ENCODE assay signal across 9 cellular contexts in genomic region chr18:12317664-12318333, GRCh38. TPM values are rescaled to one million over a fixed set of nuclear protein-coding genes. Genes with fewer than 3 reads are reported as not detected.
DNase-seq lines count a peak whose midpoint lies in the region; ATAC-seq and TF ChIP-seq lines count a peak whose summit lies in the region.
"Had no signal": no experiment of that assay in that cellular context is flagged by ENCODE, and none has a peak within 500 bp of the region (broad histone marks: within the 10 kb centered on the region; RNA-seq: fewer than 3 reads in every experiment).

No MANE protein-coding gene starts in this region.

- ATAC-seq in HG02642 (IDR thresholded peaks at IDR 0.05; ENCODE audit: poor library complexity, unreplicated experiment), result peak; percentile 15
- ATAC-seq in heart right ventricle, result peak; percentile 40 to 87 (median 68)
- ATAC-seq in GM21737 (IDR thresholded peaks at IDR 0.05; ENCODE audit: unreplicated experiment), result no peak

- no peak overlapping the region for H3K4me3 Mint-ChIP-seq in activated CD4-positive, alpha-beta T cell treated with anti-CD3 and anti-CD28 coated beads, Interleukin-2, amount 10 ng/mL, durations not matched to agents 7 days and 5 days

- H3K9me3 ChIP-seq in adipocyte (ENCODE audit: control insufficient read depth, low read length) (no peaks in the 10 kb centered on the region), heart right ventricle (no peaks in the 10 kb centered on the region), smooth muscle cell (replicated peaks; ENCODE audit: low read depth) (no peaks in the 10 kb centered on the region)

- TF ChIP-seq CTCF in heart right ventricle (IDR thresholded peaks at IDR 0.05), result no peak
- no peak for TF ChIP-seq CTCF in smooth muscle cell (IDR thresholded peaks at IDR 0.05; ENCODE audit: borderline replicate concordance, insufficient read depth, poor library complexity, severe bottlenecking)

- peaks cover 2% of the 10 kb centered on the region for H3K9me3 Mint-ChIP-seq in activated CD4-positive, alpha-beta T cell treated with anti-CD3 and anti-CD28 coated beads, Interleukin-2, amount 10 ng/mL, durations not matched to agents 7 days and 5 days

- POLR2A ChIA-PET in activated CD4-positive, alpha-beta T cell treated with anti-CD3 and anti-CD28 coated beads, Interleukin-2, amount 10 ng/mL, durations not matched to agents 7 days and 5 days (lab: Charles Lee), result no interaction called here

- WGBS in heart right ventricle, 2 donors, result 24 to 36% methylated on average over 6 of the region's 6 CpGs
- WGBS in smooth muscle cell (ENCODE audit: low lambda C conversion rate), result 88% methylated on average over 6 of the region's 6 CpGs

- H3K9ac ChIP-seq in adipocyte (ENCODE audit: low read length) (peak overlapping the region; percentile 56), smooth muscle cell (ENCODE audit: low read depth) (no peak overlapping the region)

- H3K79me2 ChIP-seq in smooth muscle cell (ENCODE audit: low read depth), result peaks cover 97% of the 10 kb centered on the region

- DNase-seq in adipocyte (ENCODE audit: low read depth), result peak; percentile 19
- no peak for DNase-seq in heart right ventricle
- DNase-seq in smooth muscle cell (lab: John Stamatoyannopoulos, UW; ENCODE audit: unreplicated experiment), result no peak
- DNase-seq in amygdala (lab: John Stamatoyannopoulos, UW), result no peak
- DNase-seq in activated CD4-positive, alpha-beta T cell treated with anti-CD3 and anti-CD28 coated beads, Interleukin-2, amount 10 ng/mL, durations not matched to agents 7 days and 5 days, result no peak
- no peak for DNase-seq in NCI-H1436 treated with DMSO at 0.1 percent for 48 hours (lab: John Stamatoyannopoulos, UW)
- DNase-seq: stimulated activated CD4-positive, alpha-beta T cell treated with anti-CD3 and anti-CD28 coated beads, Interleukin-4, amount 100 ng/mL, for 1 hour had no signal

- H4K20me1 ChIP-seq in smooth muscle cell (ENCODE audit: low read depth), result peaks cover 97% of the 10 kb centered on the region

- H3K4me2 ChIP-seq in smooth muscle cell, result no peak overlapping the region

- H3K36me3 ChIP-seq in adipocyte (ENCODE audit: control insufficient read depth, insufficient read depth, low read length, severe bottlenecking), result peaks cover 91% of the 10 kb centered on the region
- peaks cover 0 to 93% (median 18%) of the 10 kb centered on the region in 9 donors for H3K36me3 ChIP-seq in heart right ventricle
- peaks cover 24% of the 10 kb centered on the region for H3K36me3 ChIP-seq in smooth muscle cell (ENCODE audit: low read depth)

- intact Hi-C loops in heart right ventricle (cut with DNase I), result loop anchor here in 1 of 10 donors (10.0 kb wide), 1 partner anchor 57 kb away; the partner anchor contains the start of gene AFG3L2

- no peaks in the 10 kb centered on the region for H3K27me3 ChIP-seq in adipocyte (replicated peaks; ENCODE audit: control insufficient read depth, insufficient read depth, low read length)
- no peaks in the 10 kb centered on the region for H3K27me3 ChIP-seq in heart right ventricle
- H3K27me3 ChIP-seq in smooth muscle cell (ENCODE audit: low read depth), result no peaks in the 10 kb centered on the region

- CTCF ChIA-PET in activated CD4-positive, alpha-beta T cell treated with anti-CD3 and anti-CD28 coated beads, Interleukin-2, amount 10 ng/mL, durations not matched to agents 7 days and 5 days (lab: Charles Lee), result interaction anchor here (0.7 to 1.1 kb wide), 3 partner anchors 9 to 145 kb away, joined by 3 to 4 read pairs (median 3); no protein-coding TSS in a partner anchor

- H3K36me3 Mint-ChIP-seq in activated CD4-positive, alpha-beta T cell treated with anti-CD3 and anti-CD28 coated beads, Interleukin-2, amount 10 ng/mL, durations not matched to agents 7 days and 5 days (ENCODE audit: low read depth), result peaks cover 2% of the 10 kb centered on the region

- peak overlapping the region; percentile 35 for H3K4me3 ChIP-seq in adipocyte (ENCODE audit: low read length)
- H3K4me3 ChIP-seq in heart right ventricle, result no peak overlapping the region
- no peak overlapping the region for H3K4me3 ChIP-seq in smooth muscle cell

- H2AFZ ChIP-seq in smooth muscle cell (ENCODE audit: low read depth), result no peak overlapping the region

- H3K4me1 ChIP-seq in adipocyte (ENCODE audit: control insufficient read depth, insufficient read depth, low read length), result peaks cover 60% of the 10 kb centered on the region
- H3K4me1 ChIP-seq in heart right ventricle, result peaks cover 14 to 85% (median 55%) of the 10 kb centered on the region in 9 donors
- no peaks in the 10 kb centered on the region for H3K4me1 ChIP-seq in smooth muscle cell (ENCODE audit: low read depth)

- no peaks in the 10 kb centered on the region for H3K4me1 Mint-ChIP-seq in activated CD4-positive, alpha-beta T cell treated with anti-CD3 and anti-CD28 coated beads, Interleukin-2, amount 10 ng/mL, durations not matched to agents 7 days and 5 days

- peaks cover 28% of the 10 kb centered on the region for H3F3A ChIP-seq in smooth muscle cell (ENCODE audit: low read depth)

- H3K27me3 Mint-ChIP-seq in activated CD4-positive, alpha-beta T cell treated with anti-CD3 and anti-CD28 coated beads, Interleukin-2, amount 10 ng/mL, durations not matched to agents 7 days and 5 days, result peaks cover 4% of the 10 kb centered on the region

- no peak overlapping the region for H3K27ac Mint-ChIP-seq in activated CD4-positive, alpha-beta T cell treated with anti-CD3 and anti-CD28 coated beads, Interleukin-2, amount 10 ng/mL, durations not matched to agents 7 days and 5 days

- H3K27ac ChIP-seq in heart right ventricle (peak overlapping the region; percentile 20 to 86 (median 69)), smooth muscle cell (ENCODE audit: low read depth) (peak overlapping the region; percentile 50)

RNA-seq across cellular contexts. Expression of gene TUBB6, which starts 9.8 kb away (rescaled TPM):
- total RNA-seq in heart right ventricle (100 to 1,000 TPM in 4 of 10 donors, 10 to 100 TPM in 6; 62.8 to 216 (median 92.1) TPM), smooth muscle cell (344 and 460 TPM in 2 replicates)
- polyA plus RNA-seq in heart right ventricle (100 to 1,000 TPM in 1 of 2 donors, 10 to 100 TPM in 1; 61.9 to 602 TPM), smooth muscle cell (345 and 359 TPM in 2 replicates)
- total RNA-seq in activated CD4-positive, alpha-beta T cell treated with anti-CD3 and anti-CD28 coated beads, Interleukin-2, amount 10 ng/mL, durations not matched to agents 7 days and 5 days, result 1 to 10 TPM in 1 of 2 experiments, under 1 TPM in 1; 0.69 to 1.2 TPM

RNA-seq across cellular contexts. Expression of gene AFG3L2, which starts 59.2 kb away (rescaled TPM):
- total RNA-seq in heart right ventricle (100 to 1,000 TPM; 126 to 176 (median 145) TPM), smooth muscle cell (24.3 and 56.8 TPM in 2 replicates)
- polyA plus RNA-seq in heart right ventricle (10 to 100 TPM; 48.1 to 60.4 TPM), smooth muscle cell (21.6 and 30.8 TPM in 2 replicates)
- total RNA-seq in activated CD4-positive, alpha-beta T cell treated with anti-CD3 and anti-CD28 coated beads, Interleukin-2, amount 10 ng/mL, durations not matched to agents 7 days and 5 days, result 10 to 100 TPM; 35.7 to 36.4 TPM

Comparison
In these comparisons a context has a peak if more than half of its experiments do, and no peak if none do; other contexts are left out.
1. RNA of gene TUBB6, which starts 9.8 kb away (total RNA-seq): 344 to 460 TPM in smooth muscle cell and 62.8 to 216 TPM in heart right ventricle; 0.69 to 1.2 TPM in activated CD4-positive, alpha-beta T cell treated with anti-CD3 and anti-CD28 coated beads, Interleukin-2, amount 10 ng/mL, durations not matched to agents 7 days and 5 days; every median in the first group is over 10 times any median in the second.